In genomic region chr7:17618652-17618974, GRCh38 we compare ENCODE assay signal across 29 cellular contexts.
DNase-seq lines count a peak whose midpoint lies in the region; ATAC-seq and TF ChIP-seq lines count a peak whose summit lies in the region.
"Had no signal": no experiment of that assay in that cellular context is flagged by ENCODE, and none has a peak within 500 bp of the region (broad histone marks: within the 10 kb centered on the region; RNA-seq: fewer than 3 reads in every experiment).

No MANE protein-coding gene starts in this region.

- peak; percentile 92 to 96 (median 95) for ATAC-seq in right lobe of liver
- no peak for ATAC-seq in GM21737 (IDR thresholded peaks at IDR 0.05; ENCODE audit: unreplicated experiment)
- ATAC-seq: activated CD8-positive, alpha-beta T cell treated with anti-CD3 and anti-CD28 coated beads for 36 hours; gastrocnemius medialis; HCT116 had no signal

- CTCF ChIA-PET in activated CD4-positive, alpha-beta T cell treated with anti-CD3 and anti-CD28 coated beads, Interleukin-2, amount 10 ng/mL, durations not matched to agents 7 days and 5 days (lab: Charles Lee) = interaction anchor here (1.0 kb wide), 1 partner anchor 8 kb away, joined by 3 read pairs; no protein-coding TSS in a partner anchor

- H3K4me3 ChIP-seq in LNCaP clone FGC (ENCODE audit: low read depth, low read length) (peak overlapping the region; percentile 9; the same call in 1 of the 2 replicates), colonic mucosa (no peak overlapping the region), right lobe of liver (peak overlapping the region in 2 of 3 donors; percentile 30 to 39), Peyer's patch (peak overlapping the region in 1 of 4 donors; percentile 16)
- H3K4me3 ChIP-seq: adrenal gland, dorsolateral prefrontal cortex, gastrocnemius medialis, skin epidermis, vagina had no signal

- DNase-seq in LNCaP clone FGC (ENCODE audit: low read depth) (peak; percentile 43), colonic mucosa (no peak), right lobe of liver (peak in 1 of 3 donors; percentile 62), Peyer's patch (no peak), DMS153 treated with DMSO at 0.1 percent for 48 hours (lab: John Stamatoyannopoulos, UW; ENCODE audit: unreplicated experiment) (no peak)
- DNase-seq in activated CD4-positive, alpha-beta T cell treated with anti-CD3 and anti-CD28 coated beads, Interleukin-2, amount 10 ng/mL, durations not matched to agents 7 days and 5 days = no peak
- DNase-seq: activated CD8-positive, alpha-beta memory T cell treated with anti-CD3 and anti-CD28 coated beads, Interleukin-2, amount 50 U/mL, for 48 hours; activated CD8-positive, alpha-beta T cell treated with anti-CD3 and anti-CD28 coated beads for 36 hours; activated naive CD4-positive, alpha-beta T cell treated with anti-CD3 and anti-CD28 coated beads, Interleukin-2, amount 10 ng/mL, durations not matched to agents 7 days and 5 days; adrenal gland; CD8-positive, alpha-beta memory T cell; cerebellar nuclear complex; DMS53; dorsolateral prefrontal cortex; gastrocnemius medialis; IMR-90; NCI-H187; NCI-H2171 treated with DMSO at 0.1 percent for 48 hours; NCI-H510A; NK-92 treated with Interleukin-12 subunit alpha and Interleukin-12 subunit beta, amount 100 ng/mL, for 24 hours; SHP77 treated with DMSO at 0.1 percent for 48 hours; stimulated activated CD4-positive, alpha-beta T cell treated with anti-CD3 and anti-CD28 coated beads, Interleukin-1b, Interleukin-23, amount 100 ng/mL, for 48 hours had no signal

- intact Hi-C loops in colonic mucosa (cut with DNase I) (no loop called here), right lobe of liver (cut with DNase I) (no loop called here)

- POLR2A ChIA-PET in activated CD4-positive, alpha-beta T cell treated with anti-CD3 and anti-CD28 coated beads, Interleukin-2, amount 10 ng/mL, durations not matched to agents 7 days and 5 days (lab: Charles Lee) = no interaction called here

- TF ChIP-seq CTCF in LNCaP clone FGC (IDR thresholded peaks at IDR 0.05; ENCODE audit: control insufficient read depth, extremely low read depth, insufficient read depth) = no peak
- TF ChIP-seq CTCF in colonic mucosa (IDR thresholded peaks at IDR 0.05) = no peak
- TF ChIP-seq CTCF in right lobe of liver (IDR thresholded peaks at IDR 0.05) = no peak
- no peak for TF ChIP-seq CTCF in Peyer's patch (IDR thresholded peaks at IDR 0.05)

- no peaks in the 10 kb centered on the region for H3K4me1 Mint-ChIP-seq in activated CD4-positive, alpha-beta T cell treated with anti-CD3 and anti-CD28 coated beads, Interleukin-2, amount 10 ng/mL, durations not matched to agents 7 days and 5 days
- H3K4me1 Mint-ChIP-seq: activated naive CD4-positive, alpha-beta T cell treated with anti-CD3 and anti-CD28 coated beads, Interleukin-2, amount 10 ng/mL, durations not matched to agents 7 days and 5 days; brain; CD8-positive, alpha-beta memory T cell; nephron had no signal

- no peak for TF ChIP-seq POLR2A in right lobe of liver (IDR thresholded peaks at IDR 0.05)
- TF ChIP-seq POLR2A in Peyer's patch (IDR thresholded peaks at IDR 0.05) = no peak

- H3K9me3 ChIP-seq in colonic mucosa = no peaks in the 10 kb centered on the region
- H3K9me3 ChIP-seq in right lobe of liver = no peaks in the 10 kb centered on the region
- H3K9me3 ChIP-seq in Peyer's patch = no peaks in the 10 kb centered on the region
- H3K9me3 ChIP-seq: adrenal gland, gastrocnemius medialis, vagina had no signal

- H3K9ac ChIP-seq in colonic mucosa (ENCODE audit: low read depth in 2 of 2, low read length in 2 of 2) = peak overlapping the region in 1 of 2 donors; percentile 38

- H3K9me3 Mint-ChIP-seq in activated CD4-positive, alpha-beta T cell treated with anti-CD3 and anti-CD28 coated beads, Interleukin-2, amount 10 ng/mL, durations not matched to agents 7 days and 5 days = no peaks in the 10 kb centered on the region
- H3K9me3 Mint-ChIP-seq: activated CD8-positive, alpha-beta T cell treated with anti-CD3 and anti-CD28 coated beads for 36 hours; activated naive CD4-positive, alpha-beta T cell treated with anti-CD3 and anti-CD28 coated beads, Interleukin-2, amount 10 ng/mL, durations not matched to agents 7 days and 5 days; CD8-positive, alpha-beta memory T cell; nephron; stimulated activated naive CD8-positive, alpha-beta T cell treated with anti-CD3 and anti-CD28 coated beads, Interleukin-15, Interleukin-2, amounts not matched to agents 100 ng/mL and 50 ng/mL, for 24 hours had no signal

- no peaks in the 10 kb centered on the region for H3K36me3 Mint-ChIP-seq in activated CD4-positive, alpha-beta T cell treated with anti-CD3 and anti-CD28 coated beads, Interleukin-2, amount 10 ng/mL, durations not matched to agents 7 days and 5 days (ENCODE audit: low read depth)
- H3K36me3 Mint-ChIP-seq: activated naive CD4-positive, alpha-beta T cell treated with anti-CD3 and anti-CD28 coated beads, Interleukin-2, amount 10 ng/mL, durations not matched to agents 7 days and 5 days; brain; CD8-positive, alpha-beta memory T cell had no signal

- peaks cover 1% of the 10 kb centered on the region for H3K27me3 Mint-ChIP-seq in activated CD4-positive, alpha-beta T cell treated with anti-CD3 and anti-CD28 coated beads, Interleukin-2, amount 10 ng/mL, durations not matched to agents 7 days and 5 days
- H3K27me3 Mint-ChIP-seq: activated CD8-positive, alpha-beta T cell treated with anti-CD3 and anti-CD28 coated beads for 36 hours; activated naive CD4-positive, alpha-beta T cell treated with anti-CD3 and anti-CD28 coated beads, Interleukin-2, amount 10 ng/mL, durations not matched to agents 7 days and 5 days; brain; CD8-positive, alpha-beta memory T cell had no signal

- no peak overlapping the region for H3K4me3 Mint-ChIP-seq in activated CD4-positive, alpha-beta T cell treated with anti-CD3 and anti-CD28 coated beads, Interleukin-2, amount 10 ng/mL, durations not matched to agents 7 days and 5 days
- H3K4me3 Mint-ChIP-seq: activated CD8-positive, alpha-beta T cell treated with anti-CD3 and anti-CD28 coated beads for 36 hours; activated naive CD4-positive, alpha-beta T cell treated with anti-CD3 and anti-CD28 coated beads, Interleukin-2, amount 10 ng/mL, durations not matched to agents 7 days and 5 days; brain; CD8-positive, alpha-beta memory T cell; nephron; stimulated activated naive CD8-positive, alpha-beta T cell treated with anti-CD3 and anti-CD28 coated beads, Interleukin-15, Interleukin-2, amounts not matched to agents 100 ng/mL and 50 ng/mL, for 24 hours had no signal

- no peak overlapping the region for H3K27ac Mint-ChIP-seq in activated CD4-positive, alpha-beta T cell treated with anti-CD3 and anti-CD28 coated beads, Interleukin-2, amount 10 ng/mL, durations not matched to agents 7 days and 5 days
- H3K27ac Mint-ChIP-seq: activated CD8-positive, alpha-beta T cell treated with anti-CD3 and anti-CD28 coated beads for 36 hours; activated naive CD4-positive, alpha-beta T cell treated with anti-CD3 and anti-CD28 coated beads, Interleukin-2, amount 10 ng/mL, durations not matched to agents 7 days and 5 days; CD8-positive, alpha-beta memory T cell; nephron; stimulated activated naive CD8-positive, alpha-beta T cell treated with anti-CD3 and anti-CD28 coated beads, Interleukin-15, Interleukin-2, amounts not matched to agents 100 ng/mL and 50 ng/mL, for 24 hours had no signal

- H3K27me3 ChIP-seq in colonic mucosa (no peaks in the 10 kb centered on the region), right lobe of liver (no peaks in the 10 kb centered on the region), Peyer's patch (no peaks in the 10 kb centered on the region)
- H3K27me3 ChIP-seq: adrenal gland, dorsolateral prefrontal cortex, gastrocnemius medialis, vagina had no signal

- H3K36me3 ChIP-seq in colonic mucosa = no peaks in the 10 kb centered on the region
- H3K36me3 ChIP-seq in right lobe of liver = no peaks in the 10 kb centered on the region
- no peaks in the 10 kb centered on the region for H3K36me3 ChIP-seq in Peyer's patch
- H3K36me3 ChIP-seq: adrenal gland, gastrocnemius medialis, vagina had no signal

- peak overlapping the region; percentile 6 for H3K27ac ChIP-seq in colonic mucosa
- H3K27ac ChIP-seq in right lobe of liver = peak overlapping the region; percentile 60 to 89 (median 86)
- H3K27ac ChIP-seq in Peyer's patch = no peak overlapping the region
- H3K27ac ChIP-seq: adrenal gland, dorsolateral prefrontal cortex, gastrocnemius medialis, skin epidermis, vagina had no signal

- WGBS in right lobe of liver (ENCODE audit: insufficient coverage, low coverage, low lambda C conversion rate, missing lambda C conversion rate) = no CpG with 5 or more reads among the region's 1 CpG

- H3K4me1 ChIP-seq in colonic mucosa (no peaks in the 10 kb centered on the region), right lobe of liver (peaks cover 0 to 22% (median 10%) of the 10 kb centered on the region in 4 donors), Peyer's patch (no peaks in the 10 kb centered on the region)
- H3K4me1 ChIP-seq: adrenal gland, gastrocnemius medialis, vagina had no signal

Comparison
In these comparisons a context has a peak if more than half of its experiments do, and no peak if none do; other contexts are left out.
1. H3K27ac ChIP-seq: peak in colonic mucosa (single experiment) and right lobe of liver (3 of 3); none in Peyer's patch (0 of 4).